ENCODE assay signal across 21 cellular contexts in the genomic region with DNA sequence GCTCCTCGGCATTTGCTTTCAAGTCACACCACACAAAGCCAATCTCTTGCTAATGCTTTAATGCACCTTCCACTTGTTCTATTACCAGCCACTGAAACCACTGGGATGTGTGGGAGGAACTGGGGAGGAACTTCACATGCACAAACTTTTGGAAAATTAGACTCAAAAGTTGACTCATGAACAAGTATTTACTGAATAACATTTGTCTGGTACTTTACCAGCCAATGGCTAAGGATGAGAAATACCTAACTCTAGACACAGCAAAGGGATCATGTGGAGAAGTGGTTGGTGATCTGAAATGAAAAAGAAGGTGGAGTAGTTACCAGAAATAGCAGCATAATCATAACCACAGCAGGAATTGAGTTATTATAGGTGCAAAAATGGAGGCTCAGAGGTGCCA.
"Had no signal": no experiment of that assay in that cellular context is flagged by ENCODE, and none has a peak within 500 bp of the region (broad histone marks: within the 10 kb centered on the region; RNA-seq: fewer than 3 reads in every experiment).

No MANE protein-coding gene starts in this region.

- H3K4me1 ChIP-seq: body of pancreas, prostate gland had no signal

- ATAC-seq: activated CD8-positive, alpha-beta T cell treated with anti-CD3 and anti-CD28 coated beads, Interleukin-2, amount 10 ng/mL, durations not matched to agents 7 days and 5 days; body of pancreas; heart left ventricle; left colon; natural killer cell treated with Interleukin-12 subunit alpha and Interleukin-12 subunit beta and Interleukin-15 and Interleukin-18, amount 100 ng/mL, for 72 hours; WTC11 had no signal

- H3K9me3 ChIP-seq: body of pancreas, ovary, prostate gland, tibial artery had no signal

- H3K9me3 Mint-ChIP-seq: dendritic cell treated with granulocyte-macrophage colony-stimulating factor and Interleukin-4, amounts not matched to agents 40 ng/mL and 50 ng/mL, for 4 days; memory B cell had no signal

- H3K36me3 ChIP-seq: heart left ventricle, ovary, prostate gland, tibial artery had no signal

- DNase-seq: activated CD8-positive, alpha-beta T cell treated with anti-CD3 and anti-CD28 coated beads, Interleukin-2, amount 10 ng/mL, durations not matched to agents 7 days and 5 days; activated effector memory CD4-positive, alpha-beta T cell treated with anti-CD3 and anti-CD28 coated beads, Interleukin-2, amount 50 U/mL, for 16 hours; activated T-cell treated with anti-CD3 and anti-CD28 coated beads, Interleukin-2, amount 50 U/mL, for 72 hours; amniotic stem cell; body of pancreas; effector CD4-positive, alpha-beta T cell; heart left ventricle; left colon; ovary; stimulated activated CD4-positive, alpha-beta T cell treated with anti-CD3 and anti-CD28 coated beads, Interleukin-12 subunit alpha, Interleukin-12 subunit beta, amount 100 ng/mL, for 4 hours; stimulated activated CD8-positive, alpha-beta memory T cell treated with anti-CD3 and anti-CD28 coated beads, Interleukin-4, amount 100 ng/mL, for 48 hours; stimulated activated naive CD4-positive, alpha-beta T cell; substantia nigra; T-helper 9 cell; tibial artery had no signal

- H3K27me3 ChIP-seq: body of pancreas, heart left ventricle, ovary, tibial artery had no signal

- H3K4me3 Mint-ChIP-seq: activated CD8-positive, alpha-beta T cell treated with anti-CD3 and anti-CD28 coated beads, Interleukin-2, amount 10 ng/mL, durations not matched to agents 7 days and 5 days; activated naive CD8-positive, alpha-beta T cell; activated T-cell treated with anti-CD3 and anti-CD28 coated beads, Interleukin-2, amount 50 U/mL, for 72 hours; dendritic cell treated with granulocyte-macrophage colony-stimulating factor and Interleukin-4, amounts not matched to agents 40 ng/mL and 50 ng/mL, for 4 days; memory B cell; natural killer cell treated with Interleukin-12 subunit alpha and Interleukin-12 subunit beta and Interleukin-15 and Interleukin-18, amount 100 ng/mL, for 72 hours; WTC11 had no signal

- H3K27ac Mint-ChIP-seq: activated CD8-positive, alpha-beta T cell treated with anti-CD3 and anti-CD28 coated beads, Interleukin-2, amount 10 ng/mL, durations not matched to agents 7 days and 5 days; activated naive CD8-positive, alpha-beta T cell; activated T-cell treated with anti-CD3 and anti-CD28 coated beads, Interleukin-2, amount 50 U/mL, for 72 hours; dendritic cell treated with granulocyte-macrophage colony-stimulating factor and Interleukin-4, amounts not matched to agents 40 ng/mL and 50 ng/mL, for 4 days; memory B cell; natural killer cell treated with Interleukin-12 subunit alpha and Interleukin-12 subunit beta and Interleukin-15 and Interleukin-18, amount 100 ng/mL, for 72 hours; WTC11 had no signal

- H3K4me1 Mint-ChIP-seq: WTC11 had no signal

- H3K27me3 Mint-ChIP-seq: activated naive CD8-positive, alpha-beta T cell; dendritic cell treated with granulocyte-macrophage colony-stimulating factor and Interleukin-4, amounts not matched to agents 40 ng/mL and 50 ng/mL, for 4 days; memory B cell had no signal

- H3K36me3 Mint-ChIP-seq: memory B cell; natural killer cell treated with Interleukin-12 subunit alpha and Interleukin-12 subunit beta and Interleukin-15 and Interleukin-18, amount 100 ng/mL, for 72 hours; WTC11 had no signal

- H3K27ac ChIP-seq: body of pancreas, heart left ventricle, ovary, prostate gland, tibial artery had no signal

- H3K4me3 ChIP-seq: body of pancreas, heart left ventricle, ovary, prostate gland, tibial artery had no signal
